Comparison of ENCODE assay signal across 13 cellular contexts in the genomic region with DNA sequence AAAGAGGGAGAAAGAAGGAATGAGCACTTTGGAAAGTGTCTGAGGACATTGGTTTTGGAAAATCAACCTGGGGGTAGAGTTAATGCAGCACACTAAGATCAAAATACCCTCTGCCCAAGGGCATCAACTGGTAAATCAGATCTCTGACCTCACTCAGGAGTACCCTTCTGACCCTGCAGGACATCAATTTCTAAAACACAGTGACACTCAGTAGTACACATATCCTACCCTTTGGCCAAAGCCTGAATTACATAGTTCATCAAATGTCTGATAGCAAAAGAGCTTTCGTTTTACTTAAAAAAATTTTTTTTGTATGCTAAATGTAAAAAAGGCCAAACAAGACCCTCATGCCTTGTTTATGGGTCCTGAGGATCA.
"Had no signal": no experiment of that assay in that cellular context is flagged by ENCODE, and none has a peak within 500 bp of the region (broad histone marks: within the 10 kb centered on the region; RNA-seq: fewer than 3 reads in every experiment).

No MANE protein-coding gene starts in this region.

- H3K9me3 Mint-ChIP-seq: activated CD4-positive, alpha-beta T cell treated with anti-CD3 and anti-CD28 coated beads, Interleukin-2, amount 10 ng/mL, durations not matched to agents 7 days and 5 days had no signal

- H3K36me3 ChIP-seq: right lobe of liver, suprapubic skin, upper lobe of left lung had no signal

- H3K4me3 Mint-ChIP-seq: activated CD4-positive, alpha-beta T cell treated with anti-CD3 and anti-CD28 coated beads, Interleukin-2, amount 10 ng/mL, durations not matched to agents 7 days and 5 days; activated naive CD8-positive, alpha-beta T cell treated with anti-CD3 and anti-CD28 coated beads, Interleukin-2, amount 10 ng/mL, durations not matched to agents 7 days and 5 days; activated T-cell treated with anti-CD3 and anti-CD28 coated beads, Interleukin-2, amount 50 U/mL, for 72 hours had no signal

- H3K4me1 ChIP-seq: psoas muscle, suprapubic skin, upper lobe of left lung had no signal

- H3K9me3 ChIP-seq: psoas muscle, right lobe of liver, suprapubic skin, upper lobe of left lung had no signal

- H3K27me3 ChIP-seq: dorsolateral prefrontal cortex, right lobe of liver, suprapubic skin, upper lobe of left lung had no signal

- H3K4me1 Mint-ChIP-seq: activated CD4-positive, alpha-beta T cell treated with anti-CD3 and anti-CD28 coated beads, Interleukin-2, amount 10 ng/mL, durations not matched to agents 7 days and 5 days; activated naive CD8-positive, alpha-beta T cell treated with anti-CD3 and anti-CD28 coated beads, Interleukin-2, amount 10 ng/mL, durations not matched to agents 7 days and 5 days had no signal

- DNase-seq: activated CD4-positive, alpha-beta T cell treated with anti-CD3 and anti-CD28 coated beads, Interleukin-2, amount 10 ng/mL, durations not matched to agents 7 days and 5 days; activated CD8-positive, alpha-beta memory T cell treated with anti-CD3 and anti-CD28 coated beads, Interleukin-2, amount 50 U/mL, for 48 hours; activated naive CD4-positive, alpha-beta T cell; activated naive CD8-positive, alpha-beta T cell treated with anti-CD3 and anti-CD28 coated beads, Interleukin-2, amount 10 ng/mL, durations not matched to agents 7 days and 5 days; activated T-cell treated with anti-CD3 and anti-CD28 coated beads, Interleukin-2, amount 50 U/mL, for 72 hours; aorta; psoas muscle; right lobe of liver; stimulated activated naive CD8-positive, alpha-beta T cell treated with anti-CD3 and anti-CD28 coated beads, Interleukin-15, Interleukin-2, amounts not matched to agents 100 U/mL and 50 U/mL, for 24 hours; upper lobe of left lung had no signal

- H3K27ac Mint-ChIP-seq: activated CD4-positive, alpha-beta T cell treated with anti-CD3 and anti-CD28 coated beads, Interleukin-2, amount 10 ng/mL, durations not matched to agents 7 days and 5 days; activated naive CD8-positive, alpha-beta T cell treated with anti-CD3 and anti-CD28 coated beads, Interleukin-2, amount 10 ng/mL, durations not matched to agents 7 days and 5 days; activated T-cell treated with anti-CD3 and anti-CD28 coated beads, Interleukin-2, amount 50 U/mL, for 72 hours had no signal

- H3K4me3 ChIP-seq: dorsolateral prefrontal cortex, psoas muscle, right lobe of liver, suprapubic skin, upper lobe of left lung had no signal

- H3K36me3 Mint-ChIP-seq: activated naive CD8-positive, alpha-beta T cell treated with anti-CD3 and anti-CD28 coated beads, Interleukin-2, amount 10 ng/mL, durations not matched to agents 7 days and 5 days had no signal

- ATAC-seq: activated T-cell treated with anti-CD3 and anti-CD28 coated beads, Interleukin-2, amount 50 U/mL, for 72 hours; esophagus mucosa; stimulated activated naive CD8-positive, alpha-beta T cell treated with anti-CD3 and anti-CD28 coated beads, Interleukin-15, Interleukin-2, amounts not matched to agents 100 U/mL and 50 U/mL, for 24 hours had no signal

- H3K27ac ChIP-seq: psoas muscle, right lobe of liver, suprapubic skin, upper lobe of left lung had no signal

- H3K27me3 Mint-ChIP-seq: activated CD4-positive, alpha-beta T cell treated with anti-CD3 and anti-CD28 coated beads, Interleukin-2, amount 10 ng/mL, durations not matched to agents 7 days and 5 days; activated naive CD8-positive, alpha-beta T cell treated with anti-CD3 and anti-CD28 coated beads, Interleukin-2, amount 10 ng/mL, durations not matched to agents 7 days and 5 days had no signal
